ENCODE assay signal across 1 cellular context in genomic region chr1:117605164-117605810, GRCh38.
TF ChIP-seq lines count a peak whose summit lies in the region.

No MANE protein-coding gene starts in this region.

TF ChIP-seq in GM12878, 131 proteins besides CTCF, POLR2A, EP300 and RAD21:
- TF ChIP-seq NR2C2 (IDR thresholded peaks at IDR 0.05; ENCODE audit: borderline replicate concordance, control insufficient read depth, insufficient read length, low read depth) (no peak), ATF7 (IDR thresholded peaks at IDR 0.05; ENCODE audit: low read depth) (0 out of 2 replicates have a peak, but pooled peaks have one; percentile 9), RELB (IDR thresholded peaks at IDR 0.05; ENCODE audit: low read depth) (0 out of 2 replicates have a peak, but pooled peaks have one; percentile 19), EGR1 (IDR thresholded peaks at IDR 0.05; ENCODE audit: borderline replicate concordance in 1 of 2, low read depth in 2 of 2, low read length in 2 of 2) (peak in 1 of 2 experiments; percentile 90; a peak in 2 of 3 replicates), KLF5 (IDR thresholded peaks at IDR 0.05; ENCODE audit: partially characterized antibody) (no peak), IKZF1 (conservative IDR thresholded peaks at IDR 0.05) (peak; percentile 23; the same call in 1 of the 2 replicates), NRF1 (conservative IDR thresholded peaks at IDR 0.05; ENCODE audit: low read depth, low read length) (peak; percentile 44; the same call in 1 of the 2 replicates), SUPT20H (IDR thresholded peaks at IDR 0.05; ENCODE audit: borderline replicate concordance, control insufficient read depth, low read depth, low read length) (no peak), CHD2 (IDR thresholded peaks at IDR 0.05; ENCODE audit: borderline replicate concordance, low read depth, low read length) (peak; percentile 9; the same call in 1 of the 2 replicates)
